32 cellular contexts compared by ENCODE assay signal in genomic region chr10:90149563-90149962, GRCh38.
"Had no signal": no experiment of that assay in that cellular context is flagged by ENCODE, and none has a peak within 500 bp of the region (broad histone marks: within the 10 kb centered on the region; RNA-seq: fewer than 3 reads in every experiment).

No MANE protein-coding gene starts in this region.

- DNase-seq: activated CD4-positive, alpha-beta memory T cell treated with anti-CD3 and anti-CD28 coated beads, Interleukin-2, amount 10 ng/mL, durations not matched to agents 7 days and 5 days; activated CD4-positive, alpha-beta T cell treated with anti-CD3 and anti-CD28 coated beads for 1 hour; activated CD4-positive, alpha-beta T cell treated with anti-CD3 and anti-CD28 coated beads for 36 hours; activated CD4-positive, alpha-beta T cell treated with anti-CD3 and anti-CD28 coated beads for 48 hours; activated CD4-positive, alpha-beta T cell treated with anti-CD3 and anti-CD28 coated beads, Interleukin-2, amount 10 ng/mL, durations not matched to agents 7 days and 5 days; activated CD4-positive, alpha-beta T cell treated with anti-CD3 and anti-CD28 coated beads, Interleukin-2, amount 50 U/mL, for 48 hours; activated CD4-positive, CD25-positive, alpha-beta regulatory T cell; activated CD8-positive, alpha-beta memory T cell treated with anti-CD3 and anti-CD28 coated beads for 24 hours; activated CD8-positive, alpha-beta memory T cell treated with anti-CD3 and anti-CD28 coated beads, Interleukin-2, amount 10 ng/mL, durations not matched to agents 7 days and 5 days; activated CD8-positive, alpha-beta memory T cell treated with anti-CD3 and anti-CD28 coated beads, Interleukin-2, amount 50 U/mL, for 48 hours; activated CD8-positive, alpha-beta T cell treated with anti-CD3 and anti-CD28 coated beads, Interleukin-2, amount 10 ng/mL, durations not matched to agents 7 days and 5 days; activated effector memory CD4-positive, alpha-beta T cell treated with Interleukin-2 at 50 U/mL for 16 hours; activated gamma-delta T cell; activated naive CD4-positive, alpha-beta T cell treated with anti-CD3 and anti-CD28 coated beads, Interleukin-2, amount 10 ng/mL, durations not matched to agents 7 days and 5 days; activated naive CD4-positive, alpha-beta T cell treated with Interleukin-2 at 50 U/mL for 16 hours; activated naive CD8-positive, alpha-beta T cell treated with anti-CD3 and anti-CD28 coated beads, Interleukin-2, amount 10 ng/mL, durations not matched to agents 7 days and 5 days; activated naive CD8-positive, alpha-beta T cell treated with anti-CD3 and anti-CD28 coated beads, Interleukin-2, amount 50 U/mL, for 24 hours; activated T-cell treated with anti-CD3 and anti-CD28 coated beads, Interleukin-2, amount 50 U/mL, for 24 hours; activated T-cell treated with anti-CD3 and anti-CD28 coated beads, Interleukin-2, amount 50 U/mL, for 48 hours; amygdala; anterior cingulate cortex; caudate nucleus; cerebellar nuclear complex; T-helper 2 cell; T-helper 9 cell; WERI-Rb-1 had no signal

- H3K4me3 ChIP-seq: ascending aorta, cardiac muscle cell had no signal

- H3K27ac ChIP-seq: ascending aorta, cardiac muscle cell, WERI-Rb-1 had no signal

- FAIRE-seq: bronchial epithelial cell, TTC549 had no signal

- H3K4me1 ChIP-seq: ascending aorta had no signal

- H3K9me3 ChIP-seq: ascending aorta had no signal

- ATAC-seq: activated CD4-positive, alpha-beta T cell treated with anti-CD3 and anti-CD28 coated beads for 36 hours; activated CD4-positive, CD25-positive, alpha-beta regulatory T cell treated with anti-CD3 and anti-CD28 coated beads, Interleukin-2, amount 50 U/mL, for 24 hours; activated CD8-positive, alpha-beta memory T cell treated with anti-CD3 and anti-CD28 coated beads, Interleukin-2, amount 10 ng/mL, durations not matched to agents 7 days and 5 days; activated CD8-positive, alpha-beta T cell treated with anti-CD3 and anti-CD28 coated beads, Interleukin-2, amount 10 ng/mL, durations not matched to agents 7 days and 5 days; activated naive CD8-positive, alpha-beta T cell treated with anti-CD3 and anti-CD28 coated beads, Interleukin-2, amount 50 U/mL, for 24 hours; WTC11 had no signal

- H3K27me3 ChIP-seq: ascending aorta, cardiac muscle cell had no signal

- H3K36me3 ChIP-seq: ascending aorta, cardiac muscle cell, WERI-Rb-1 had no signal
